Comparison of ENCODE assay signal across 1 cellular context in genomic region chr2:173590278-173590811, GRCh38.
TF ChIP-seq lines count a peak whose summit lies in the region.

No MANE protein-coding gene starts in this region.

TF ChIP-seq in A549, 52 proteins besides CTCF, POLR2A, EP300 and RAD21 (continued from another document):
- TF ChIP-seq REST (IDR thresholded peaks at IDR 0.05) (no peak), USF2 (IDR thresholded peaks at IDR 0.05) (no peak), CEBPB (IDR thresholded peaks at IDR 0.05) (peak in 1 of 2 experiments; percentile 49; a peak in 2 of 4 replicates), CHD2 (IDR thresholded peaks at IDR 0.05; ENCODE audit: low read length, partially characterized antibody) (no peak), ZNF302 (CRISPR knock-in tag; IDR thresholded peaks at IDR 0.05) (no peak), FOSL2 (IDR thresholded peaks at IDR 0.05) (peak; percentile 61; the same call in 1 of the 2 replicates), FOSL2 (CRISPR knock-in tag; IDR thresholded peaks at IDR 0.05) (peak; percentile 61)
